In genomic region chr11:13208921-13209320, GRCh38 we compare ENCODE assay signal across 13 cellular contexts.
DNase-seq lines count a peak whose midpoint lies in the region; ATAC-seq, FAIRE-seq and TF ChIP-seq lines count a peak whose summit lies in the region.
"Had no signal": no experiment of that assay in that cellular context is flagged by ENCODE, and none has a peak within 500 bp of the region (broad histone marks: within the 10 kb centered on the region; RNA-seq: fewer than 3 reads in every experiment).

No MANE protein-coding gene starts in this region.

- no peaks in the 10 kb centered on the region for H3K9me3 ChIP-seq in breast epithelium
- no peaks in the 10 kb centered on the region for H3K9me3 ChIP-seq in effector memory CD4-positive, alpha-beta T cell (ENCODE audit: control insufficient read depth, low read length)
- H3K9me3 ChIP-seq in upper lobe of right lung: no peaks in the 10 kb centered on the region

- H3K27me3 Mint-ChIP-seq in MCF 10A (ENCODE audit: insufficient read depth, unreplicated experiment) (no peaks in the 10 kb centered on the region), T-cell (no peaks in the 10 kb centered on the region)

- intact Hi-C loops in breast epithelium (cut with DNase I; ENCODE audit: low total_unique reads) (loop anchor here (5.0 kb wide), 1 partner anchor 133 kb away; no protein-coding TSS in a partner anchor), MCF 10A (cut with micrococcal nuclease) (loop anchor here (5.0 kb wide), 1 partner anchor 877 kb away; no protein-coding TSS in a partner anchor), upper lobe of right lung (cut with DNase I) (no loop called here)

- H3K27ac Mint-ChIP-seq in MCF 10A (ENCODE audit: low read depth, unreplicated experiment) (no peak overlapping the region), T-cell (peak overlapping the region; percentile 40 to 68)

- TF ChIP-seq CTCF in breast epithelium (IDR thresholded peaks at IDR 0.05): no peak
- no peak for TF ChIP-seq CTCF in MCF 10A (IDR thresholded peaks at IDR 0.05; ENCODE audit: unreplicated experiment)
- TF ChIP-seq CTCF in upper lobe of right lung (IDR thresholded peaks at IDR 0.05): no peak

- peaks cover 14% of the 10 kb centered on the region for H3K4me1 Mint-ChIP-seq in MCF 10A (ENCODE audit: insufficient read depth, unreplicated experiment)
- peaks cover 30 to 44% (median 37%) of the 10 kb centered on the region in 3 donors for H3K4me1 Mint-ChIP-seq in T-cell

- FAIRE-seq in GM19239 (lab: Jason Lieb, UNC): no peak

- H3K27ac ChIP-seq in breast epithelium (peak overlapping the region; percentile 63 to 73), upper lobe of right lung (peak overlapping the region; percentile 4)
- H3K27ac ChIP-seq in effector memory CD4-positive, alpha-beta T cell (ENCODE audit: insufficient read depth, low read length, poor library complexity, severe bottlenecking): no peak overlapping the region

- POLR2A ChIA-PET in MCF 10A (lab: Yijun Ruan, JAX): interaction anchor here (1.4 to 4.1 kb wide), 5 partner anchors 128 to 254 kb away, joined by 5 to 59 read pairs (median 6); partner anchors contain the start of gene BTBD10
- POLR2A ChIA-PET in T-cell (lab: Charles Lee): interaction anchor here in 1 of 2 donors (0.6 kb wide), 1 partner anchor 1277 kb away, joined by 4 read pairs; no protein-coding TSS in a partner anchor

- H3K4me1 ChIP-seq in breast epithelium (no peaks in the 10 kb centered on the region), upper lobe of right lung (peaks cover 16% of the 10 kb centered on the region)
- H3K4me1 ChIP-seq in effector memory CD4-positive, alpha-beta T cell (ENCODE audit: control insufficient read depth, insufficient read depth, low read length, poor library complexity, severe bottlenecking): peaks cover 16% of the 10 kb centered on the region

- DNase-seq in breast epithelium (ENCODE audit: low spot score in 2 of 2) (no peak), MCF 10A (ENCODE audit: unreplicated experiment) (no peak), T-cell (no peak), upper lobe of right lung (no peak), NCI-H82 (lab: John Stamatoyannopoulos, UW) (no peak), GM19239 (ENCODE audit: insufficient read length, low spot score) (no peak)
- DNase-seq in effector memory CD4-positive, alpha-beta T cell: no peak
- DNase-seq: activated CD4-positive, CD25-positive, alpha-beta regulatory T cell treated with anti-CD3 and anti-CD28 coated beads, Interleukin-2, amount 50 U/mL, for 72 hours; NCI-H1930; SHP77 treated with DMSO at 0.1 percent for 48 hours; stimulated activated naive CD4-positive, alpha-beta T cell treated with Interleukin-2 at 50 U/mL for 16 hours had no signal

- no TSS peak for BruUV-seq in MCF 10A (replicated peaks; lab: Mats Ljungman, UMichigan)

- H3K27me3 ChIP-seq in breast epithelium (no peaks in the 10 kb centered on the region), upper lobe of right lung (no peaks in the 10 kb centered on the region)
- no peaks in the 10 kb centered on the region for H3K27me3 ChIP-seq in effector memory CD4-positive, alpha-beta T cell (replicated peaks; ENCODE audit: control insufficient read depth, insufficient read depth, low read length, poor library complexity, severe bottlenecking)

- ATAC-seq in T-cell (replicated peaks in 1 of 4) (no peak), upper lobe of right lung (no peak), HG02852 (IDR thresholded peaks at IDR 0.05; ENCODE audit: unreplicated experiment) (no peak)

- H3K9me3 Mint-ChIP-seq in MCF 10A (ENCODE audit: unreplicated experiment) (no peaks in the 10 kb centered on the region), T-cell (no peaks in the 10 kb centered on the region)

- H3K36me3 Mint-ChIP-seq in MCF 10A (ENCODE audit: insufficient read depth, unreplicated experiment) (no peaks in the 10 kb centered on the region), T-cell (no peaks in the 10 kb centered on the region)

- H3K4me3 ChIP-seq in breast epithelium (no peak overlapping the region), upper lobe of right lung (no peak overlapping the region)
- H3K4me3 ChIP-seq in effector memory CD4-positive, alpha-beta T cell (ENCODE audit: insufficient read depth, low read depth, low read length, poor library complexity, severe bottlenecking): peak overlapping the region; percentile 59
- H3K4me3 ChIP-seq: hepatocyte had no signal

- no peaks in the 10 kb centered on the region for H3K36me3 ChIP-seq in breast epithelium
- H3K36me3 ChIP-seq in effector memory CD4-positive, alpha-beta T cell (ENCODE audit: control insufficient read depth, insufficient read depth, low read length): no peaks in the 10 kb centered on the region
- no peaks in the 10 kb centered on the region for H3K36me3 ChIP-seq in upper lobe of right lung

- TF ChIP-seq POLR2A in breast epithelium (IDR thresholded peaks at IDR 0.05): no peak

- H3K4me3 Mint-ChIP-seq in MCF 10A (ENCODE audit: unreplicated experiment) (no peak overlapping the region), T-cell (no peak overlapping the region)

- CTCF ChIA-PET in MCF 10A (lab: Yijun Ruan, JAX) (interaction anchor here (0.6 to 14.0 kb wide), 20 partner anchors 15 to 259 kb away, joined by 3 to 311 read pairs (median 8); no protein-coding TSS in a partner anchor), T-cell (lab: Charles Lee) (interaction anchor here (0.6 to 1.6 kb wide), 7 partner anchors 28 to 857 kb away, joined by 3 to 7 read pairs (median 3); no protein-coding TSS in a partner anchor)
